Comparison of ENCODE assay signal across 8 cellular contexts in genomic region chr6:3457710-3458605, GRCh38. TPM values are rescaled to one million over a fixed set of nuclear protein-coding genes. Genes with fewer than 3 reads are reported as not detected.
DNase-seq lines count a peak whose midpoint lies in the region; ATAC-seq and TF ChIP-seq lines count a peak whose summit lies in the region.

No MANE protein-coding gene starts in this region.

- H3K4me3 ChIP-seq in Panc1 (ENCODE audit: low read depth in 2 of 2, low read length in 2 of 2), result peak overlapping the region; percentile 48 to 52

- H3K9me3 ChIP-seq in Panc1 (ENCODE audit: control insufficient read depth, insufficient read depth, low read depth, low read length), result no peaks in the 10 kb centered on the region

- H3K9me3 Mint-ChIP-seq in T-helper 2 cell treated with Interferon-gamma antibody and Interleukin-4, amounts not matched to agents 5 μg/mL and 100 μg/mL, for 36 hours, result no peaks in the 10 kb centered on the region

- TF ChIP-seq CTCF in Panc1 (IDR thresholded peaks at IDR 0.05), result no peak

- H3K27me3 Mint-ChIP-seq in T-helper 2 cell treated with Interferon-gamma antibody and Interleukin-4, amounts not matched to agents 5 μg/mL and 100 μg/mL, for 36 hours (ENCODE audit: low read depth), result peaks cover 48% of the 10 kb centered on the region

- no peaks in the 10 kb centered on the region for H3K36me3 ChIP-seq in Panc1 (ENCODE audit: control insufficient read depth, insufficient read depth, low read length)

- H3K27me3 ChIP-seq in Panc1 (ENCODE audit: control insufficient read depth, insufficient read depth, low read length), result peaks cover 15% of the 10 kb centered on the region

- in situ Hi-C loops in Panc1 (cut with HindIII; ENCODE audit: low pct_unique_long_range_greater_than_20kb, low sequenced_read_pairs), result no loop called here

- no peaks in the 10 kb centered on the region for H3K36me3 Mint-ChIP-seq in T-helper 2 cell treated with Interferon-gamma antibody and Interleukin-4, amounts not matched to agents 5 μg/mL and 100 μg/mL, for 36 hours (ENCODE audit: low read depth)

- H3K27ac ChIP-seq in Panc1 (ENCODE audit: low read length), result no peak overlapping the region
- H3K27ac ChIP-seq in caudate nucleus (ENCODE audit: low read depth, low read length), result peak overlapping the region; percentile 79

- H3K4me1 Mint-ChIP-seq in T-helper 2 cell treated with Interferon-gamma antibody and Interleukin-4, amounts not matched to agents 5 μg/mL and 100 μg/mL, for 36 hours (ENCODE audit: low read depth), result peaks cover 6% of the 10 kb centered on the region

- POLR2A ChIA-PET in Panc1 (lab: Charles Lee), result interaction anchor here (0.6 kb wide), 1 partner anchor 86 kb away, joined by 4 read pairs; no protein-coding TSS in a partner anchor

- intact Hi-C loops in Panc1 (cut with micrococcal nuclease; ENCODE audit: unreplicated experiment) (loop anchor here (10.0 kb wide), 2 partner anchors 163 to 277 kb away; no protein-coding TSS in a partner anchor), left colon (cut with DNase I, micrococcal nuclease) (no loop called here)

- CTCF ChIA-PET in Panc1 (lab: Charles Lee), result interaction anchor here (0.6 to 0.9 kb wide), 4 partner anchors 14 to 424 kb away, joined by 3 to 10 read pairs (median 5); no protein-coding TSS in a partner anchor

- DNase-seq in T-helper 2 cell treated with Interferon-gamma antibody and Interleukin-4, amounts not matched to agents 5 μg/mL and 100 μg/mL, for 36 hours (ENCODE audit: low spot score), result no peak
- DNase-seq in T-helper 2 cell (no peak), Panc1 (ENCODE audit: low read depth, low spot score) (no peak), caudate nucleus (lab: John Stamatoyannopoulos, UW) (peak in 44 of 61 donors; percentile 2 to 72 (median 44)), left colon (peak; percentile 77), AG08396 (ENCODE audit: low spot score) (no peak)
- DNase-seq in stimulated activated CD4-positive, alpha-beta T cell treated with anti-CD3 and anti-CD28 coated beads, Interleukin-4, amount 100 ng/mL, for 24 hours, result peak; percentile 9

- no TSS peak for BruUV-seq in Panc1 (replicated peaks; lab: Mats Ljungman, UMichigan)

- ATAC-seq in Panc1 (peak; percentile 56; the same call in 1 of the 2 replicates), left colon (peak; percentile 64)
- ATAC-seq in activated CD4-positive, CD25-positive, alpha-beta regulatory T cell treated with anti-CD3 and anti-CD28 coated beads, Interleukin-2, amount 50 U/mL, for 24 hours, result no peak

- H3K4me3 Mint-ChIP-seq in T-helper 2 cell treated with Interferon-gamma antibody and Interleukin-4, amounts not matched to agents 5 μg/mL and 100 μg/mL, for 36 hours, result peak overlapping the region; percentile 84

- peak overlapping the region; percentile 65 for H3K27ac Mint-ChIP-seq in T-helper 2 cell treated with Interferon-gamma antibody and Interleukin-4, amounts not matched to agents 5 μg/mL and 100 μg/mL, for 36 hours

- H3K4me1 ChIP-seq in Panc1 (ENCODE audit: control insufficient read depth, insufficient read depth, low read length), result peaks cover 16% of the 10 kb centered on the region

RNA-seq across cellular contexts. Expression of gene SLC22A23, which starts 1.1 kb away (rescaled TPM):
- total RNA-seq in Panc1 (2021; ENCODE audit: unreplicated experiment) (4.5 TPM), left colon (10 to 100 TPM; 75.2 to 98.6 TPM)
- polyA plus RNA-seq in Panc1 (2012; ENCODE audit: insufficient read length), result 6.2 TPM

Comparison
In these comparisons a context has a peak if more than half of its experiments do, and no peak if none do; other contexts are left out.
1. DNase-seq: peak in caudate nucleus (44 of 61), left colon (2 of 2) and stimulated activated CD4-positive, alpha-beta T cell treated with anti-CD3 and anti-CD28 coated beads, Interleukin-4, amount 100 ng/mL, for 24 hours (single experiment); none in T-helper 2 cell treated with Interferon-gamma antibody and Interleukin-4, amounts not matched to agents 5 μg/mL and 100 μg/mL, for 36 hours (single experiment), T-helper 2 cell (0 of 5), Panc1 (single experiment) and AG08396 (single experiment).
2. ATAC-seq: peak in Panc1 (single experiment) and left colon (single experiment); none in activated CD4-positive, CD25-positive, alpha-beta regulatory T cell treated with anti-CD3 and anti-CD28 coated beads, Interleukin-2, amount 50 U/mL, for 24 hours (0 of 2).
3. RNA of gene SLC22A23, which starts 1.1 kb away (total RNA-seq): 75.2 to 98.6 TPM in left colon; 4.5 TPM in Panc1 (single experiment); every median in the first group is over 10 times any median in the second.